ENCODE assay signal across 11 cellular contexts in genomic region chr7:155741805-155742204, GRCh38.
DNase-seq lines count a peak whose midpoint lies in the region; ATAC-seq and TF ChIP-seq lines count a peak whose summit lies in the region.
"Had no signal": no experiment of that assay in that cellular context is flagged by ENCODE, and none has a peak within 500 bp of the region (broad histone marks: within the 10 kb centered on the region; RNA-seq: fewer than 3 reads in every experiment).

No MANE protein-coding gene starts in this region.

- H3K23ac ChIP-seq in neuronal stem cell (ENCODE audit: low read depth, low read length, poor library complexity), result no peak overlapping the region

- no peak overlapping the region for H4K91ac ChIP-seq in neuronal stem cell (ENCODE audit: low read depth, low read length, poor library complexity)

- H2AFZ ChIP-seq in neuronal stem cell (ENCODE audit: low read length) (no peak overlapping the region), Karpas-422 (ENCODE audit: low read length) (no peak overlapping the region)

- no peak overlapping the region for H2BK5ac ChIP-seq in neuronal stem cell (ENCODE audit: low read length)

- H3K79me1 ChIP-seq in neuronal stem cell (ENCODE audit: low read depth, low read length), result peaks cover 7% of the 10 kb centered on the region

- H3K36me3 Mint-ChIP-seq in activated CD4-positive, alpha-beta memory T cell treated with anti-CD3 and anti-CD28 coated beads, Interleukin-2, amount 10 ng/mL, durations not matched to agents 7 days and 5 days (ENCODE audit: low read depth), result peaks cover 78% of the 10 kb centered on the region

- no peak overlapping the region for H2BK120ac ChIP-seq in neuronal stem cell (ENCODE audit: low read depth, low read length)

- H3K27me3 ChIP-seq in neuronal stem cell (ENCODE audit: control insufficient read depth in 3 of 3, insufficient read depth in 3 of 3, low read depth in 1 of 3, low read length in 3 of 3) (no peaks in the 10 kb centered on the region), Karpas-422 (ENCODE audit: low read length) (no peaks in the 10 kb centered on the region)

- no peaks in the 10 kb centered on the region for H3K27me3 Mint-ChIP-seq in activated CD4-positive, alpha-beta memory T cell treated with anti-CD3 and anti-CD28 coated beads, Interleukin-2, amount 10 ng/mL, durations not matched to agents 7 days and 5 days

- peaks cover 9% of the 10 kb centered on the region; the same call in 1 of the 2 replicates for H4K20me1 ChIP-seq in Karpas-422 (ENCODE audit: insufficient read depth, low read depth, low read length)

- H3K14ac ChIP-seq in neuronal stem cell (ENCODE audit: low read length), result no peak overlapping the region

- POLR2A ChIA-PET in activated CD4-positive, alpha-beta memory T cell treated with anti-CD3 and anti-CD28 coated beads, Interleukin-2, amount 10 ng/mL, durations not matched to agents 7 days and 5 days (lab: Charles Lee), result no interaction called here
- POLR2A ChIA-PET in HEK293T (lab: Yijun Ruan, JAX), result no interaction called here

- H3K79me2 ChIP-seq in Karpas-422 (ENCODE audit: low read length), result peaks cover 58% of the 10 kb centered on the region

- H3K4me3 Mint-ChIP-seq in activated CD4-positive, alpha-beta memory T cell treated with anti-CD3 and anti-CD28 coated beads, Interleukin-2, amount 10 ng/mL, durations not matched to agents 7 days and 5 days, result no peak overlapping the region
- H3K4me3 Mint-ChIP-seq: nephron had no signal

- H3K9me3 ChIP-seq in neuronal stem cell (replicated peaks in 1 of 2; ENCODE audit: control insufficient read depth in 2 of 2, insufficient read depth in 1 of 2, low read depth in 1 of 2, low read length in 2 of 2) (no peaks in the 10 kb centered on the region), Karpas-422 (ENCODE audit: low read length) (no peaks in the 10 kb centered on the region)

- DNase-seq in activated gamma-delta T cell (lab: John Stamatoyannopoulos, UW) (peak; percentile 30), activated gamma-delta T cell treated with Interleukin-2 at 50 U/mL for 16 hours (no peak), neuronal stem cell (ENCODE audit: low spot score) (no peak), Karpas-422 (no peak), HEK293T (ENCODE audit: extremely low spot score) (no peak), NCI-H1694 (lab: John Stamatoyannopoulos, UW) (no peak)
- DNase-seq in activated CD4-positive, alpha-beta memory T cell treated with anti-CD3 and anti-CD28 coated beads, Interleukin-2, amount 10 ng/mL, durations not matched to agents 7 days and 5 days, result peak; percentile 55
- DNase-seq: NCI-H774; stimulated activated naive CD4-positive, alpha-beta T cell had no signal

- CTCF ChIA-PET in activated CD4-positive, alpha-beta memory T cell treated with anti-CD3 and anti-CD28 coated beads, Interleukin-2, amount 10 ng/mL, durations not matched to agents 7 days and 5 days (lab: Charles Lee), result interaction anchor here (1.7 to 6.0 kb wide), 2 partner anchors 9 to 143 kb away, joined by 3 to 36 read pairs; no protein-coding TSS in a partner anchor
- CTCF ChIA-PET in HEK293T (lab: Yijun Ruan, JAX), result no interaction called here

- WGBS in neuronal stem cell (ENCODE audit: extremely low coverage in 2 of 2, insufficient read length in 2 of 2, insufficient replicate concordance in 1 of 2), 2 donors, result no CpG with 5 or more reads among the region's 16 CpGs

- H3K4me3 ChIP-seq in neuronal stem cell (ENCODE audit: low read length in 2 of 2), result no peak overlapping the region
- H3K4me3 ChIP-seq in Karpas-422 (ENCODE audit: low read length), result no peak overlapping the region

- peak overlapping the region; percentile 61 for H3K27ac Mint-ChIP-seq in activated CD4-positive, alpha-beta memory T cell treated with anti-CD3 and anti-CD28 coated beads, Interleukin-2, amount 10 ng/mL, durations not matched to agents 7 days and 5 days
- H3K27ac Mint-ChIP-seq: nephron had no signal

- no peak overlapping the region for H3K18ac ChIP-seq in neuronal stem cell (ENCODE audit: low read length)

- no peaks in the 10 kb centered on the region for H3K9me2 ChIP-seq in Karpas-422 (replicated peaks; ENCODE audit: insufficient read depth, low read length)

- H3K4me1 ChIP-seq in neuronal stem cell (ENCODE audit: control insufficient read depth in 2 of 2, insufficient read depth in 1 of 2, low read depth in 1 of 2, low read length in 2 of 2) (no peaks in the 10 kb centered on the region), Karpas-422 (ENCODE audit: low read length) (no peaks in the 10 kb centered on the region; the same call in 1 of the 2 replicates)

- peak; percentile 53 for ATAC-seq in HG03095 (IDR thresholded peaks at IDR 0.05; ENCODE audit: unreplicated experiment)

- H3K4ac ChIP-seq in neuronal stem cell (ENCODE audit: low read length), result no peak overlapping the region

- H2AK5ac ChIP-seq in neuronal stem cell (ENCODE audit: low read depth, low read length), result no peak overlapping the region

- peaks cover 45% of the 10 kb centered on the region for H3K4me1 Mint-ChIP-seq in activated CD4-positive, alpha-beta memory T cell treated with anti-CD3 and anti-CD28 coated beads, Interleukin-2, amount 10 ng/mL, durations not matched to agents 7 days and 5 days
- H3K4me1 Mint-ChIP-seq: nephron had no signal

- H3K27ac ChIP-seq in neuronal stem cell (replicated peaks; ENCODE audit: low read length) (no peak overlapping the region), Karpas-422 (ENCODE audit: low read length) (no peak overlapping the region)

- H3K9ac ChIP-seq in neuronal stem cell (ENCODE audit: low read depth, low read length, poor library complexity), result peak overlapping the region; percentile 85
- H3K9ac ChIP-seq in Karpas-422 (ENCODE audit: low read length), result no peak overlapping the region

- no peaks in the 10 kb centered on the region for H3K9me3 Mint-ChIP-seq in activated CD4-positive, alpha-beta memory T cell treated with anti-CD3 and anti-CD28 coated beads, Interleukin-2, amount 10 ng/mL, durations not matched to agents 7 days and 5 days
- H3K9me3 Mint-ChIP-seq: nephron had no signal

- no peak overlapping the region for H4K8ac ChIP-seq in neuronal stem cell (ENCODE audit: low read depth, low read length)

- H2BK12ac ChIP-seq in neuronal stem cell (ENCODE audit: low read length), result no peak overlapping the region

- H2BK15ac ChIP-seq in neuronal stem cell (ENCODE audit: low read length), result no peak overlapping the region

- H3K36me3 ChIP-seq in neuronal stem cell (replicated peaks in 1 of 2; ENCODE audit: control insufficient read depth in 2 of 2, insufficient read depth in 2 of 2, low read length in 2 of 2), result peaks cover 40 to 99% of the 10 kb centered on the region in 2 donors
- H3K36me3 ChIP-seq in Karpas-422 (ENCODE audit: insufficient read depth, low read length), result peaks cover 62% of the 10 kb centered on the region; the same call in 1 of the 2 replicates

- H3K4me2 ChIP-seq in neuronal stem cell (ENCODE audit: insufficient read depth, low read length, poor library complexity, severe bottlenecking) (no peak overlapping the region), Karpas-422 (ENCODE audit: low read depth, low read length, poor library complexity, severe bottlenecking) (no peak overlapping the region)

TF ChIP-seq in HEK293T, 16 proteins besides CTCF, POLR2A, EP300 and RAD21:
- TF ChIP-seq ELF4 (IDR thresholded peaks at IDR 0.05) (no peak), SP1 (IDR thresholded peaks at IDR 0.05) (no peak), FOXA1 (IDR thresholded peaks at IDR 0.05) (no peak), LEF1 (IDR thresholded peaks at IDR 0.05; ENCODE audit: borderline replicate concordance) (no peak), FOXK2 (IDR thresholded peaks at IDR 0.05) (no peak), TARDBP (IDR thresholded peaks at IDR 0.05) (no peak), ZNF384 (IDR thresholded peaks at IDR 0.05) (no peak), BHLHE40 (IDR thresholded peaks at IDR 0.05; ENCODE audit: borderline replicate concordance) (no peak), CTBP1 (IDR thresholded peaks at IDR 0.05; ENCODE audit: borderline replicate concordance) (no peak), HDGF (IDR thresholded peaks at IDR 0.05; ENCODE audit: borderline replicate concordance) (no peak), SUZ12 (IDR thresholded peaks at IDR 0.05) (no peak), ARNT (IDR thresholded peaks at IDR 0.05) (no peak), FOXM1 (IDR thresholded peaks at IDR 0.05; ENCODE audit: borderline replicate concordance) (no peak)
- TF ChIP-seq, protein P1, sequence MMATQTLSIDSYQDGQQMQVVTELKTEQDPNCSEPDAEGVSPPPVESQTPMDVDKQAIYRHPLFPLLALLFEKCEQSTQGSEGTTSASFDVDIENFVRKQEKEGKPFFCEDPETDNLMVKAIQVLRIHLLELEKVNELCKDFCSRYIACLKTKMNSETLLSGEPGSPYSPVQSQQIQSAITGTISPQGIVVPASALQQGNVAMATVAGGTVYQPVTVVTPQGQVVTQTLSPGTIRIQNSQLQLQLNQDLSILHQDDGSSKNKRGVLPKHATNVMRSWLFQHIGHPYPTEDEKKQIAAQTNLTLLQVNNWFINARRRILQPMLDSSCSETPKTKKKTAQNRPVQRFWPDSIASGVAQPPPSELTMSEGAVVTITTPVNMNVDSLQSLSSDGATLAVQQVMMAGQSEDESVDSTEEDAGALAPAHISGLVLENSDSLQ (IDR thresholded peaks at IDR 0.05), result no peak

Comparison
In these comparisons a context has a peak if more than half of its experiments do, and no peak if none do; other contexts are left out.
1. DNase-seq: peak in activated gamma-delta T cell (single experiment) and activated CD4-positive, alpha-beta memory T cell treated with anti-CD3 and anti-CD28 coated beads, Interleukin-2, amount 10 ng/mL, durations not matched to agents 7 days and 5 days (single experiment); none in activated gamma-delta T cell treated with Interleukin-2 at 50 U/mL for 16 hours (single experiment), neuronal stem cell (single experiment), Karpas-422 (single experiment), HEK293T (single experiment) and NCI-H1694 (single experiment).